In genomic region chr3:12990781-12991480, GRCh38 we compare ENCODE assay signal across 10 cellular contexts.
A peak's percentile ranks its signal among the peaks of the same experiment; 100 is the strongest.
DNase-seq lines count a peak whose midpoint lies in the region; ATAC-seq and TF ChIP-seq lines count a peak whose summit lies in the region.
"Had no signal": no experiment of that assay in that cellular context is flagged by ENCODE, and none has a peak within 500 bp of the region (broad histone marks: within the 10 kb centered on the region; RNA-seq: fewer than 3 reads in every experiment).

No MANE protein-coding gene starts in this region.

- no peak overlapping the region for H3K4me3 ChIP-seq in CD4-positive, CD25-positive, alpha-beta regulatory T cell (ENCODE audit: low read depth, low read length)
- H3K4me3 ChIP-seq: coronary artery had no signal

- peaks cover 10 to 70% (median 40%) of the 10 kb centered on the region in 4 donors for H3K4me1 Mint-ChIP-seq in CD4-positive, CD25-positive, alpha-beta regulatory T cell
- H3K4me1 Mint-ChIP-seq in chondrocyte (ENCODE audit: low read depth) (peaks cover 21% of the 10 kb centered on the region), neural crest cell (peaks cover 8% of the 10 kb centered on the region)

- no peak overlapping the region for H3K27ac ChIP-seq in CD4-positive, CD25-positive, alpha-beta regulatory T cell (ENCODE audit: insufficient read depth, low read length, poor library complexity, severe bottlenecking)

- peak overlapping the region; percentile 23 to 80 (median 60) for H3K4me3 Mint-ChIP-seq in CD4-positive, CD25-positive, alpha-beta regulatory T cell
- H3K4me3 Mint-ChIP-seq in chondrocyte (ENCODE audit: unreplicated experiment) (peak overlapping the region; percentile 41), neural crest cell (peak overlapping the region; percentile 80)

- H3K36me3 Mint-ChIP-seq in CD4-positive, CD25-positive, alpha-beta regulatory T cell, result peaks cover 5% of the 10 kb centered on the region
- H3K36me3 Mint-ChIP-seq in chondrocyte (ENCODE audit: low read depth) (no peaks in the 10 kb centered on the region), neural crest cell (ENCODE audit: low read depth) (no peaks in the 10 kb centered on the region)

- H3K36me3 ChIP-seq in CD4-positive, CD25-positive, alpha-beta regulatory T cell (ENCODE audit: control insufficient read depth, insufficient read depth, low read length), result peaks cover 17% of the 10 kb centered on the region

- no peaks in the 10 kb centered on the region for H3K27me3 ChIP-seq in CD4-positive, CD25-positive, alpha-beta regulatory T cell (ENCODE audit: control insufficient read depth, insufficient read depth, low read length)

- DNase-seq in CD4-positive, CD25-positive, alpha-beta regulatory T cell, result no peak
- DNase-seq in Kasumi-1 (lab: John Stamatoyannopoulos, UW) (peak; percentile 25), chondrocyte (ENCODE audit: low spot score) (no peak), neural crest cell (ENCODE audit: low read depth, low spot score) (no peak), GM19238 (ENCODE audit: insufficient read length, low spot score) (no peak), DMS79 (lab: John Stamatoyannopoulos, UW) (no peak), activated gamma-delta T cell treated with Interleukin-2 at 50 U/mL for 16 hours (no peak)
- DNase-seq: NCI-H1436 treated with DMSO at 0.1 percent for 48 hours had no signal

- no peak for ATAC-seq in CD4-positive, CD25-positive, alpha-beta regulatory T cell (ENCODE audit: low read depth in 2 of 2)
- ATAC-seq in HG03565 (IDR thresholded peaks at IDR 0.05; ENCODE audit: unreplicated experiment), result no peak

- TF ChIP-seq CTCF in chondrocyte (IDR thresholded peaks at IDR 0.05) (no peak), neural crest cell (conservative IDR thresholded peaks at IDR 0.05) (no peak)

- no peaks in the 10 kb centered on the region for H3K27me3 Mint-ChIP-seq in CD4-positive, CD25-positive, alpha-beta regulatory T cell
- H3K27me3 Mint-ChIP-seq in chondrocyte (ENCODE audit: low read depth), result no peaks in the 10 kb centered on the region
- peaks cover 25% of the 10 kb centered on the region for H3K27me3 Mint-ChIP-seq in neural crest cell (ENCODE audit: low read depth)

- H3K9me3 Mint-ChIP-seq in CD4-positive, CD25-positive, alpha-beta regulatory T cell, result no peaks in the 10 kb centered on the region
- H3K9me3 Mint-ChIP-seq in chondrocyte (ENCODE audit: low read depth) (peaks cover 6% of the 10 kb centered on the region), neural crest cell (no peaks in the 10 kb centered on the region)

- no peaks in the 10 kb centered on the region for H3K9me3 ChIP-seq in CD4-positive, CD25-positive, alpha-beta regulatory T cell (ENCODE audit: control insufficient read depth in 2 of 2, low read length in 2 of 2)

- peaks cover 43% of the 10 kb centered on the region for H3K4me1 ChIP-seq in CD4-positive, CD25-positive, alpha-beta regulatory T cell (ENCODE audit: control insufficient read depth, insufficient read depth, low read length, poor library complexity, severe bottlenecking)

- peak overlapping the region in 2 of 3 donors; percentile 20 to 61 for H3K27ac Mint-ChIP-seq in CD4-positive, CD25-positive, alpha-beta regulatory T cell
- H3K27ac Mint-ChIP-seq in chondrocyte (ENCODE audit: unreplicated experiment) (peak overlapping the region; percentile 87), neural crest cell (ENCODE audit: unreplicated experiment) (no peak overlapping the region)

Comparison
In these comparisons a context has a peak if more than half of its experiments do, and no peak if none do; other contexts are left out.
1. DNase-seq: peak in Kasumi-1 (2 of 2); none in CD4-positive, CD25-positive, alpha-beta regulatory T cell (0 of 3), chondrocyte (single experiment), neural crest cell (single experiment), GM19238 (single experiment), DMS79 (single experiment) and activated gamma-delta T cell treated with Interleukin-2 at 50 U/mL for 16 hours (single experiment).
2. Peak in every context shown above with its lines, with median percentiles within 50 percentile points of each other: H3K4me3 Mint-ChIP-seq.